ENCODE assay signal across 9 cellular contexts in genomic region chr1:62318756-62319544, GRCh38. TPM values are rescaled to one million over a fixed set of nuclear protein-coding genes. Genes with fewer than 3 reads are reported as not detected.
DNase-seq lines count a peak whose midpoint lies in the region; ATAC-seq and TF ChIP-seq lines count a peak whose summit lies in the region.
"Had no signal": no experiment of that assay in that cellular context is flagged by ENCODE, and none has a peak within 500 bp of the region (broad histone marks: within the 10 kb centered on the region; RNA-seq: fewer than 3 reads in every experiment).

Gene KANK4, minus strand, starts transcription at chr1:62319434. Its CDS starts 37,870 bp downstream, at chr1:62281564.

- H4K8ac ChIP-seq in trophoblast cell (ENCODE audit: low read depth, low read length) = peak within 1 kb of the TSS; percentile 82

- no peaks in the 10 kb centered on the region for H3K79me2 ChIP-seq in PC-9 (ENCODE audit: low read depth)
- H3K79me2 ChIP-seq in trophoblast cell (ENCODE audit: control insufficient read depth, insufficient read depth, low read length, poor library complexity) = peaks cover 34% of the 10 kb centered on the region

- peaks cover 6% of the 10 kb centered on the region; the same call in 1 of the 2 replicates for H3F3A ChIP-seq in PC-9 (ENCODE audit: insufficient read depth, low read depth)

- BruUV-seq in PC-9 (replicated peaks; lab: Mats Ljungman, UMichigan) = no TSS peak

- H3K18ac ChIP-seq in trophoblast cell (ENCODE audit: low read length) = peak within 1 kb of the TSS; percentile 95

- TF ChIP-seq POLR2A in thyroid gland (IDR thresholded peaks at IDR 0.05) = no peak

- DNase-seq in ELF-1 (ENCODE audit: low read depth, low spot score) = peak; percentile 45
- DNase-seq in PC-9 = peak in 1 of 2 experiments; percentile 39
- DNase-seq in left cardiac atrium = no peak
- DNase-seq in trophoblast cell = peak; percentile 80 to 88
- no peak for DNase-seq in CD14-positive monocyte (ENCODE audit: low spot score)
- no peak for DNase-seq in central memory CD4-positive, alpha-beta T cell
- DNase-seq in thyroid gland = no peak
- no peak for DNase-seq in DMS79 (lab: John Stamatoyannopoulos, UW)

- H3K79me1 ChIP-seq in trophoblast cell (ENCODE audit: low read length) = peaks cover 44% of the 10 kb centered on the region

- H4K91ac ChIP-seq in trophoblast cell (ENCODE audit: low read depth, low read length) = peak within 1 kb of the TSS; percentile 96

- no peaks in the 10 kb centered on the region for H4K20me1 ChIP-seq in PC-9 (ENCODE audit: insufficient read depth)

- peaks cover 0 to 6% (median 0%) of the 10 kb centered on the region in 7 donors for H3K9me3 Mint-ChIP-seq in CD14-positive monocyte

- peak within 1 kb of the TSS in 1 of 2 donors; percentile 77 for H3K4me3 Mint-ChIP-seq in CD14-positive monocyte

- no peak for TF ChIP-seq CTCF in PC-9 (conservative IDR thresholded peaks at IDR 0.05)
- TF ChIP-seq CTCF in CD14-positive monocyte (IDR thresholded peaks at IDR 0.05) = no peak
- TF ChIP-seq CTCF in thyroid gland (IDR thresholded peaks at IDR 0.05) = no peak

- peaks cover 35 to 47% (median 42%) of the 10 kb centered on the region in 3 donors for H3K27me3 Mint-ChIP-seq in CD14-positive monocyte (ENCODE audit: low read depth in 3 of 3)

- H3K4me2 ChIP-seq in PC-9 (peak within 1 kb of the TSS; percentile 73), trophoblast cell (ENCODE audit: low read length) (peak within 1 kb of the TSS; percentile 84)

- H3K4ac ChIP-seq in trophoblast cell (ENCODE audit: low read depth, low read length) = peak within 1 kb of the TSS; percentile 92

- H3K4me1 ChIP-seq in PC-9 (replicated peaks; ENCODE audit: insufficient read depth) (peaks cover 12% of the 10 kb centered on the region), trophoblast cell (ENCODE audit: control insufficient read depth in 1 of 2, insufficient read depth in 2 of 2, low read length in 2 of 2) (peaks cover 32 to 45% of the 10 kb centered on the region in 2 experiments), thyroid gland (peaks cover 3 to 12% of the 10 kb centered on the region in 2 donors)

- H2BK120ac ChIP-seq in trophoblast cell (ENCODE audit: insufficient read depth, low read length, poor library complexity) = peak within 1 kb of the TSS; percentile 93

- H2AFZ ChIP-seq in PC-9 = no peak within 1 kb of the TSS
- H2AFZ ChIP-seq in trophoblast cell (ENCODE audit: insufficient read depth, low read length, poor library complexity) = peak within 1 kb of the TSS; percentile 68

- POLR2A ChIA-PET in PC-9 (lab: Charles Lee; ENCODE audit: unreplicated experiment) = interaction anchor here (0.6 kb wide), 1 partner anchor 117 kb away, joined by 3 read pairs; no protein-coding TSS in a partner anchor

- no peaks in the 10 kb centered on the region for H3K36me3 ChIP-seq in PC-9 (ENCODE audit: low read depth)
- H3K36me3 ChIP-seq in trophoblast cell (ENCODE audit: control insufficient read depth in 1 of 2, insufficient read depth in 2 of 2, low read length in 2 of 2) = peaks cover 2 to 6% of the 10 kb centered on the region in 2 experiments
- H3K36me3 ChIP-seq in thyroid gland = no peaks in the 10 kb centered on the region

- H3K9me3 ChIP-seq in PC-9 (ENCODE audit: insufficient read depth, low read depth) (no peaks in the 10 kb centered on the region), trophoblast cell (ENCODE audit: insufficient read depth, low read depth, low read length) (no peaks in the 10 kb centered on the region), thyroid gland (no peaks in the 10 kb centered on the region)

- intact Hi-C loops in PC-9 (cut with micrococcal nuclease; ENCODE audit: unreplicated experiment) = no loop called here
- intact Hi-C loops in left cardiac atrium (cut with DNase I) = no loop called here
- intact Hi-C loops in CD14-positive monocyte (cut with micrococcal nuclease) = no loop called here
- intact Hi-C loops in thyroid gland (cut with DNase I) = no loop called here

- H3K36me3 Mint-ChIP-seq in CD14-positive monocyte = peaks cover 0 to 2% of the 10 kb centered on the region in 2 donors

- H2BK12ac ChIP-seq in trophoblast cell (ENCODE audit: low read length) = peak within 1 kb of the TSS; percentile 99

- peak within 1 kb of the TSS; percentile 31 for H4K12ac ChIP-seq in trophoblast cell (ENCODE audit: low read depth, low read length)

- peak within 1 kb of the TSS; percentile 96 for H2AK5ac ChIP-seq in trophoblast cell (ENCODE audit: low read length)

- no peak within 1 kb of the TSS for H3K27ac ChIP-seq in PC-9
- peak within 1 kb of the TSS; percentile 97 for H3K27ac ChIP-seq in trophoblast cell (ENCODE audit: low read depth, low read length)
- no peak within 1 kb of the TSS for H3K27ac ChIP-seq in thyroid gland

- peak within 1 kb of the TSS; percentile 51; the same call in 1 of the 2 replicates for H3K4me3 ChIP-seq in PC-9
- H3K4me3 ChIP-seq in trophoblast cell (ENCODE audit: low read depth, low read length) = peak within 1 kb of the TSS; percentile 88
- H3K4me3 ChIP-seq in thyroid gland (replicated peaks in 1 of 3) = peak within 1 kb of the TSS in 1 of 3 donors; percentile 20

- peak within 1 kb of the TSS; percentile 88 for H3K9ac ChIP-seq in trophoblast cell (ENCODE audit: low read length)

- CTCF ChIA-PET in PC-9 (lab: Charles Lee) = interaction anchor here (0.8 kb wide), 1 partner anchor 143 kb away, joined by 3 read pairs; no protein-coding TSS in a partner anchor

- peak; percentile 70 to 80 for ATAC-seq in left cardiac atrium

- H3K9me2 ChIP-seq in PC-9 (ENCODE audit: insufficient read depth) = no peaks in the 10 kb centered on the region

- H3K27me3 ChIP-seq in PC-9 (ENCODE audit: insufficient read depth, low read depth) (0 out of 2 replicates have a peak, but pooled peaks cover 9% of the 10 kb centered on the region), trophoblast cell (ENCODE audit: insufficient read depth, low read length) (no peaks in the 10 kb centered on the region), thyroid gland (no peaks in the 10 kb centered on the region)

- H2BK5ac ChIP-seq in trophoblast cell (ENCODE audit: low read depth, low read length, poor library complexity) = peak within 1 kb of the TSS; percentile 92

- no peak within 1 kb of the TSS for H3K27ac Mint-ChIP-seq in CD14-positive monocyte

- no peak within 1 kb of the TSS for H3K23ac ChIP-seq in trophoblast cell (ENCODE audit: low read length)

- H3K4me1 Mint-ChIP-seq in CD14-positive monocyte = no peaks in the 10 kb centered on the region

- H3K14ac ChIP-seq in trophoblast cell (ENCODE audit: low read length) = peak within 1 kb of the TSS; percentile 90

- no CpG with 5 or more reads among the region's 84 CpGs for WGBS in trophoblast cell (ENCODE audit: extremely low coverage, insufficient coverage, insufficient read length)
- WGBS in thyroid gland, 2 donors = 0% methylated on average over 28 to 35 of the region's 84 CpGs

RNA-seq across cellular contexts. Expression of gene KANK4, which starts in this region (rescaled TPM):
- 1.7 and 2.0 TPM in 2 replicates for total RNA-seq in PC-9 (2021)
- total RNA-seq in left cardiac atrium = 1 to 10 TPM; 1.4 to 4.0 TPM
- polyA plus RNA-seq in trophoblast cell (2013) = 41.0 and 46.4 TPM in 2 replicates
- not detected for polyA plus RNA-seq in CD14-positive monocyte
- total RNA-seq in thyroid gland = under 1 TPM in 3 of 4 donors, not detected in 1; 0.54 to 0.59 (median 0.56) TPM
- total RNA-seq: dermis microvascular lymphatic vessel endothelial cell had no signal

Comparison
In these comparisons a context has a peak if more than half of its experiments do, and no peak if none do; other contexts are left out.
1. DNase-seq: peak in ELF-1 (single experiment) and trophoblast cell (2 of 2); none in left cardiac atrium (single experiment), CD14-positive monocyte (single experiment), central memory CD4-positive, alpha-beta T cell (single experiment), thyroid gland (0 of 2) and DMS79 (single experiment).